8 cellular contexts compared by ENCODE assay signal in genomic region chr10:9209105-9209798, GRCh38.
A peak's percentile ranks its signal among the peaks of the same experiment; 100 is the strongest.
DNase-seq lines count a peak whose midpoint lies in the region; ATAC-seq and TF ChIP-seq lines count a peak whose summit lies in the region.

No MANE protein-coding gene starts in this region.

- H3K27me3 ChIP-seq in GM06990 (replicated peaks; ENCODE audit: control insufficient read depth, insufficient read depth, low read length), result no peaks in the 10 kb centered on the region; the same call in 1 of the 2 replicates

- peak; percentile 89 for ATAC-seq in GM21786 (IDR thresholded peaks at IDR 0.05; ENCODE audit: unreplicated experiment)
- no peak for ATAC-seq in HG02571 (IDR thresholded peaks at IDR 0.05; ENCODE audit: unreplicated experiment)

- peak; percentile 13 for DNase-seq in GM06990 (ENCODE audit: extremely low read depth, insufficient read length)
- peak; percentile 51 for DNase-seq in M059J (ENCODE audit: low read depth)
- DNase-seq in activated CD4-positive, CD25-positive, alpha-beta regulatory T cell treated with anti-CD3 and anti-CD28 coated beads, Interleukin-2, amount 50 U/mL, for 16 hours (ENCODE audit: low read depth, low spot score), result peak; percentile 52
- DNase-seq in caudate nucleus (lab: John Stamatoyannopoulos, UW), result peak in 46 of 61 donors; percentile 0 to 74 (median 12)
- DNase-seq in kidney glomerular epithelial cell (lab: John Stamatoyannopoulos, UW), result peak; percentile 25
- DNase-seq in stimulated activated CD4-positive, alpha-beta T cell treated with anti-CD3 and anti-CD28 coated beads, Interleukin-1b, Interleukin-23, amount 100 ng/mL, for 48 hours, result peak; percentile 73

- no peaks in the 10 kb centered on the region for H3K36me3 ChIP-seq in GM06990 (ENCODE audit: control insufficient read depth, insufficient read depth, low read length)

- H3K27ac ChIP-seq in caudate nucleus (ENCODE audit: low read depth, low read length), result no peak overlapping the region

- H3K4me3 ChIP-seq in GM06990 (replicated peaks; ENCODE audit: low read depth, low read length), result no peak overlapping the region

- TF ChIP-seq CTCF in GM06990 (IDR thresholded peaks at IDR 0.05; ENCODE audit: insufficient read depth, low read length, poor library complexity, severe bottlenecking), result peak; percentile 85

Comparison
In these comparisons a context has a peak if more than half of its experiments do, and no peak if none do; other contexts are left out.
1. DNase-seq: peak in every context shown above with its lines; median percentile 73 in stimulated activated CD4-positive, alpha-beta T cell treated with anti-CD3 and anti-CD28 coated beads, Interleukin-1b, Interleukin-23, amount 100 ng/mL, for 48 hours; 52 in activated CD4-positive, CD25-positive, alpha-beta regulatory T cell treated with anti-CD3 and anti-CD28 coated beads, Interleukin-2, amount 50 U/mL, for 16 hours; 51 in M059J; 25 in kidney glomerular epithelial cell; 13 in GM06990; 12 in caudate nucleus.